ENCODE assay signal across 8 cellular contexts in the genomic region with DNA sequence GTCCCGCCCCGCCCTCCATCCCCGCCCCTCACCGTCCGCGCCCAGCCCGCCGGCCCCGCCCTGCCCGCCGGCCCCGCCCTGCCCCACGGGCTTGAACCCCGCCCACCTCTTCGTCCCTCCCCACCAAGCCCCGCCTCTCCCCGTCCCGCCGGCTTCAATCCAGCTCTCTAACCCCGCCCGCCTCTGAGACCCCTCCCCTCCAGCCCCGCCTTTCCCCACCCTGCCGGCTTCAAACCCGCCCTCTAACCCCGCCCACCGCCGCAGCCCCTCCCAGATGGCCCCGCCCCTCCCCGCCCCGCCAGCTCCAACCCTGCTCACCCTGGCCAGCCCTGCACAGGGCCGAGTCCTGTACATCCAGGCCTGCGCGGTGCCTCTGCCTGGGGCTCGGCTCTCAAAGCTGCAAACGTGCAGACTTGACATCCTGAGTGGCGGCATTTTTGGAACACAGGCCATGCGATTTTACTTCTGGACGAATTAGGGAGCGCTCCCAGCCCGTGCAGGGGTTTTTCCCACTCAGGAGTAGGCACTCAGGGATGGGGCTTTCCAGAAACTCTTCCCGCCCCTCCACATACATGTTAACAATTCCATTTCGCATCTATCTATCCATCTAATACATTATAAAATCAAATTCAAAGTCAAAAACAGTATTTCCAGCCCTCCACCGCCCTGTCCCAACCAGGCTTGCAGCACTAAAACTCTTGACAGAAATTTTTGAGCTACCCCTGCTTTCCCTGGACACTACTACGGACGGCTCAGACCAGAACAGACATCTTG. TPM values are rescaled to one million over a fixed set of nuclear protein-coding genes. Genes with fewer than 3 reads are reported as not detected.
DNase-seq lines count a peak whose midpoint lies in the region; ATAC-seq and TF ChIP-seq lines count a peak whose summit lies in the region.

No MANE protein-coding gene starts in this region.

- H3K4me1 ChIP-seq in Peyer's patch = peaks cover 0 to 17% (median 2%) of the 10 kb centered on the region in 4 donors
- H3K4me1 ChIP-seq in fibroblast of lung (ENCODE audit: control insufficient read depth, extremely low read depth, insufficient read depth, low read length) = peaks cover 11% of the 10 kb centered on the region

- no peaks in the 10 kb centered on the region for H3K9me3 Mint-ChIP-seq in activated T-helper 17 cell treated with anti-CD3 and anti-CD28 coated beads, Interleukin-2, amount 50 U/mL, for 72 hours
- no peaks in the 10 kb centered on the region for H3K9me3 Mint-ChIP-seq in nephron progenitor cell
- H3K9me3 Mint-ChIP-seq in stimulated activated naive B cell treated with anti-CD40 and anti-IgM and Interleukin-4, amounts not matched to agents 10 μg/mL and 1 μg/mL and 100 μg/mL, for 72 hours = no peaks in the 10 kb centered on the region

- H3K9me3 ChIP-seq in Peyer's patch (no peaks in the 10 kb centered on the region), fibroblast of lung (ENCODE audit: control insufficient read depth, insufficient read depth, low read depth, low read length) (no peaks in the 10 kb centered on the region)

- H2AFZ ChIP-seq in fibroblast of lung (ENCODE audit: low read length) = peak overlapping the region; percentile 71

- peak overlapping the region; percentile 100 for H3K4me3 Mint-ChIP-seq in activated T-helper 17 cell treated with anti-CD3 and anti-CD28 coated beads, Interleukin-2, amount 50 U/mL, for 72 hours
- H3K4me3 Mint-ChIP-seq in nephron progenitor cell = peak overlapping the region; percentile 35
- peak overlapping the region; percentile 57 to 67 for H3K4me3 Mint-ChIP-seq in stimulated activated naive B cell treated with anti-CD40 and anti-IgM and Interleukin-4, amounts not matched to agents 10 μg/mL and 1 μg/mL and 100 μg/mL, for 72 hours

- H3K4me2 ChIP-seq in fibroblast of lung (ENCODE audit: extremely low read depth, insufficient read depth, low read length) = peak overlapping the region; percentile 61

- H3K36me3 ChIP-seq in Peyer's patch (no peaks in the 10 kb centered on the region), fibroblast of lung (ENCODE audit: control insufficient read depth, insufficient read depth, low read length) (no peaks in the 10 kb centered on the region)

- peak; percentile 43 for ATAC-seq in GM21717 (IDR thresholded peaks at IDR 0.05; ENCODE audit: unreplicated experiment)
- peak; percentile 63 for ATAC-seq in activated T-helper 17 cell treated with anti-CD3 and anti-CD28 coated beads, Interleukin-2, amount 50 U/mL, for 72 hours (replicated peaks)
- peak; percentile 65 to 71 for ATAC-seq in stimulated activated naive B cell treated with anti-CD40 and anti-IgM and Interleukin-4, amounts not matched to agents 10 μg/mL and 1 μg/mL and 100 μg/mL, for 72 hours (replicated peaks)

- H3K9ac ChIP-seq in fibroblast of lung (ENCODE audit: insufficient read depth, low read length) = no peak overlapping the region

- H3K27ac ChIP-seq in Peyer's patch (peak overlapping the region; percentile 7 to 68 (median 44)), fibroblast of lung (ENCODE audit: insufficient read depth, low read length) (no peak overlapping the region)

- H4K20me1 ChIP-seq in fibroblast of lung (ENCODE audit: control insufficient read depth, extremely low read depth, insufficient read depth, low read length) = no peaks in the 10 kb centered on the region

- no peaks in the 10 kb centered on the region for H3K27me3 ChIP-seq in Peyer's patch
- H3K27me3 ChIP-seq in fibroblast of lung (ENCODE audit: control insufficient read depth, insufficient read depth, low read length) = no peaks in the 10 kb centered on the region

- no peaks in the 10 kb centered on the region for H3K27me3 Mint-ChIP-seq in activated T-helper 17 cell treated with anti-CD3 and anti-CD28 coated beads, Interleukin-2, amount 50 U/mL, for 72 hours
- H3K27me3 Mint-ChIP-seq in nephron progenitor cell (ENCODE audit: low read depth, poor library complexity) = peaks cover 7% of the 10 kb centered on the region
- H3K27me3 Mint-ChIP-seq in stimulated activated naive B cell treated with anti-CD40 and anti-IgM and Interleukin-4, amounts not matched to agents 10 μg/mL and 1 μg/mL and 100 μg/mL, for 72 hours = no peaks in the 10 kb centered on the region

- DNase-seq in DMS114 treated with DMSO at 0.1 percent for 48 hours (lab: John Stamatoyannopoulos, UW; ENCODE audit: unreplicated experiment) = peak; percentile 71
- peak; percentile 34 for DNase-seq in KBM-7
- DNase-seq in Peyer's patch = peak; percentile 98 to 99 (median 98)
- peak; percentile 89 to 97 for DNase-seq in fibroblast of lung (ENCODE audit: low read depth in 2 of 2)
- peak; percentile 99 for DNase-seq in nephron progenitor cell
- peak; percentile 79 for DNase-seq in stimulated activated naive B cell treated with anti-CD40 and anti-IgM and Interleukin-4, amounts not matched to agents 10 μg/mL and 1 μg/mL and 100 μg/mL, for 72 hours

- peak overlapping the region; percentile 99 for H3K27ac Mint-ChIP-seq in activated T-helper 17 cell treated with anti-CD3 and anti-CD28 coated beads, Interleukin-2, amount 50 U/mL, for 72 hours
- H3K27ac Mint-ChIP-seq in nephron progenitor cell = no peak overlapping the region
- peak overlapping the region; percentile 9 for H3K27ac Mint-ChIP-seq in stimulated activated naive B cell treated with anti-CD40 and anti-IgM and Interleukin-4, amounts not matched to agents 10 μg/mL and 1 μg/mL and 100 μg/mL, for 72 hours

- peaks cover 47% of the 10 kb centered on the region for H3K4me1 Mint-ChIP-seq in activated T-helper 17 cell treated with anti-CD3 and anti-CD28 coated beads, Interleukin-2, amount 50 U/mL, for 72 hours
- peaks cover 44% of the 10 kb centered on the region for H3K4me1 Mint-ChIP-seq in nephron progenitor cell
- peaks cover 14 to 34% of the 10 kb centered on the region in 2 donors for H3K4me1 Mint-ChIP-seq in stimulated activated naive B cell treated with anti-CD40 and anti-IgM and Interleukin-4, amounts not matched to agents 10 μg/mL and 1 μg/mL and 100 μg/mL, for 72 hours

- H3K4me3 ChIP-seq in Peyer's patch (peak overlapping the region in 3 of 4 donors; percentile 13 to 20 (median 20)), fibroblast of lung (replicated peaks in 1 of 4; ENCODE audit: control extremely low read depth in 1 of 4, insufficient read depth in 1 of 4, low read depth in 3 of 4, low read length in 4 of 4) (no peak overlapping the region)

- in situ Hi-C loops in KBM-7 (cut with MboI; ENCODE audit: low pct_unique_long_range_greater_than_20kb, low sequenced_read_pairs) = no loop called here

- no peak for TF ChIP-seq CTCF in Peyer's patch (IDR thresholded peaks at IDR 0.05)
- TF ChIP-seq CTCF in fibroblast of lung (conservative IDR thresholded peaks at IDR 0.05 in 1 of 2, IDR thresholded peaks at IDR 0.05 in 1 of 2; ENCODE audit: low read depth in 1 of 2, low read length in 2 of 2) = no peak
- no peak for TF ChIP-seq CTCF in nephron progenitor cell (IDR thresholded peaks at IDR 0.05)

- TF ChIP-seq POLR2A in Peyer's patch (IDR thresholded peaks at IDR 0.05) = peak; percentile 8 to 24

- H3K36me3 Mint-ChIP-seq in activated T-helper 17 cell treated with anti-CD3 and anti-CD28 coated beads, Interleukin-2, amount 50 U/mL, for 72 hours (ENCODE audit: low read depth) = peaks cover 6% of the 10 kb centered on the region
- peaks cover 5% of the 10 kb centered on the region for H3K36me3 Mint-ChIP-seq in nephron progenitor cell (ENCODE audit: low read depth)
- H3K36me3 Mint-ChIP-seq in stimulated activated naive B cell treated with anti-CD40 and anti-IgM and Interleukin-4, amounts not matched to agents 10 μg/mL and 1 μg/mL and 100 μg/mL, for 72 hours = peaks cover 0 to 2% of the 10 kb centered on the region in 2 donors

- peaks cover 24% of the 10 kb centered on the region for H3K79me2 ChIP-seq in fibroblast of lung (ENCODE audit: control insufficient read depth, insufficient read depth, low read length)

RNA-seq across cellular contexts. Expression of a gene that starts 0.5 kb away (rescaled TPM):
- total RNA-seq in Peyer's patch (10 to 100 TPM; 13.2 to 27.9 (median 20.8) TPM), fibroblast of lung (21.0 and 21.3 TPM in 2 replicates)
- 10 to 100 TPM; 18.4 to 35.6 TPM for total RNA-seq in activated T-helper 17 cell treated with anti-CD3 and anti-CD28 coated beads, Interleukin-2, amount 50 U/mL, for 72 hours
- polyA plus RNA-seq in fibroblast of lung = 16.6 and 35.2 TPM in 2 replicates
- polyA plus RNA-seq in fibroblast of lung (2012) = 18.8 and 37.7 TPM in 2 replicates
- 7.5 and 11.8 TPM in 2 replicates for polyA minus RNA-seq in fibroblast of lung (ENCODE audit: low replicate concordance)

Comparison
In these comparisons a context has a peak if more than half of its experiments do, and no peak if none do; other contexts are left out.
1. DNase-seq: peak in every context shown above with its lines; median percentile 99 in nephron progenitor cell; 98 in Peyer's patch; 93 in fibroblast of lung; 79 in stimulated activated naive B cell treated with anti-CD40 and anti-IgM and Interleukin-4, amounts not matched to agents 10 μg/mL and 1 μg/mL and 100 μg/mL, for 72 hours; 71 in DMS114 treated with DMSO at 0.1 percent for 48 hours; 34 in KBM-7.
2. H3K4me3 ChIP-seq: peak in Peyer's patch (3 of 4); none in fibroblast of lung (0 of 4).
3. H3K4me3 Mint-ChIP-seq: peak in every context shown above with its lines; median percentile 100 in activated T-helper 17 cell treated with anti-CD3 and anti-CD28 coated beads, Interleukin-2, amount 50 U/mL, for 72 hours; 62 in stimulated activated naive B cell treated with anti-CD40 and anti-IgM and Interleukin-4, amounts not matched to agents 10 μg/mL and 1 μg/mL and 100 μg/mL, for 72 hours; 35 in nephron progenitor cell.
4. Peak in every context shown above with its lines, with median percentiles within 50 percentile points of each other: ATAC-seq.